1 cellular context compared by ENCODE assay signal in the genomic region with DNA sequence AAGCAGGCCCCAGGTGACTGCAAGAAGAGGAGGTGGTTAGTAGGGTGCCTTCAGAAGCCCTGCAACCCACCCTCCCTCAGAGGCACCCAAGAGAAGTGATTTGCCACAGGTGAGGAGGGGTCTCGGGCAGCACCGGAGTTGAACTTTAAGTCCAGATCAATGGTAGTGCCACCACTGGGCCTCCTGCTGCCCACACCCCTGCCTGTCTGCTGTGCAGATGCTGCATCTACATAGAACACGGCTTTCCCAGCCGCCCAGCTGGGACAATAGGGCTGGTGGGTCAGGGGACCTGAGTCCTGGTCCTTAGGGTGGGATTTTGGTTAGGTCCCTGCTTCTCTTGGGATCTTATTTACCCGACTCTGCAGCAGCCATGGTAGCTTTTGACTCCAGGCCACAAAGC.
TF ChIP-seq lines count a peak whose summit lies in the region.

No MANE protein-coding gene starts in this region.

TF ChIP-seq in K562, 482 proteins besides CTCF, POLR2A, EP300 and RAD21:
- TF ChIP-seq NR2C1 (IDR thresholded peaks at IDR 0.05) (no peak), NR2C1 (tag; IDR thresholded peaks at IDR 0.05) (no peak), SP2 (IDR thresholded peaks at IDR 0.05; ENCODE audit: extremely low read depth, low read depth, low read length, poor library complexity, severe bottlenecking) (no peak), HNRNPLL (IDR thresholded peaks at IDR 0.05; ENCODE audit: low read depth, low read length, poor library complexity, severe bottlenecking) (no peak), ZBTB7A (IDR thresholded peaks at IDR 0.05; ENCODE audit: borderline replicate concordance, control insufficient read depth, low read depth, low read length) (no peak), PCBP1 (IDR thresholded peaks at IDR 0.05; ENCODE audit: low read depth, low read length, poor library complexity, severe bottlenecking) (no peak)
TF ChIP-seq in K562: peak in this region for 0.
